1 cellular context compared by ENCODE assay signal in genomic region chr11:46930089-46930488, GRCh38.
TF ChIP-seq lines count a peak whose summit lies in the region.

No MANE protein-coding gene starts in this region.

TF ChIP-seq in GM23338, 12 proteins besides CTCF, POLR2A, EP300 and RAD21 (continued from another document):
- TF ChIP-seq, protein P1, sequence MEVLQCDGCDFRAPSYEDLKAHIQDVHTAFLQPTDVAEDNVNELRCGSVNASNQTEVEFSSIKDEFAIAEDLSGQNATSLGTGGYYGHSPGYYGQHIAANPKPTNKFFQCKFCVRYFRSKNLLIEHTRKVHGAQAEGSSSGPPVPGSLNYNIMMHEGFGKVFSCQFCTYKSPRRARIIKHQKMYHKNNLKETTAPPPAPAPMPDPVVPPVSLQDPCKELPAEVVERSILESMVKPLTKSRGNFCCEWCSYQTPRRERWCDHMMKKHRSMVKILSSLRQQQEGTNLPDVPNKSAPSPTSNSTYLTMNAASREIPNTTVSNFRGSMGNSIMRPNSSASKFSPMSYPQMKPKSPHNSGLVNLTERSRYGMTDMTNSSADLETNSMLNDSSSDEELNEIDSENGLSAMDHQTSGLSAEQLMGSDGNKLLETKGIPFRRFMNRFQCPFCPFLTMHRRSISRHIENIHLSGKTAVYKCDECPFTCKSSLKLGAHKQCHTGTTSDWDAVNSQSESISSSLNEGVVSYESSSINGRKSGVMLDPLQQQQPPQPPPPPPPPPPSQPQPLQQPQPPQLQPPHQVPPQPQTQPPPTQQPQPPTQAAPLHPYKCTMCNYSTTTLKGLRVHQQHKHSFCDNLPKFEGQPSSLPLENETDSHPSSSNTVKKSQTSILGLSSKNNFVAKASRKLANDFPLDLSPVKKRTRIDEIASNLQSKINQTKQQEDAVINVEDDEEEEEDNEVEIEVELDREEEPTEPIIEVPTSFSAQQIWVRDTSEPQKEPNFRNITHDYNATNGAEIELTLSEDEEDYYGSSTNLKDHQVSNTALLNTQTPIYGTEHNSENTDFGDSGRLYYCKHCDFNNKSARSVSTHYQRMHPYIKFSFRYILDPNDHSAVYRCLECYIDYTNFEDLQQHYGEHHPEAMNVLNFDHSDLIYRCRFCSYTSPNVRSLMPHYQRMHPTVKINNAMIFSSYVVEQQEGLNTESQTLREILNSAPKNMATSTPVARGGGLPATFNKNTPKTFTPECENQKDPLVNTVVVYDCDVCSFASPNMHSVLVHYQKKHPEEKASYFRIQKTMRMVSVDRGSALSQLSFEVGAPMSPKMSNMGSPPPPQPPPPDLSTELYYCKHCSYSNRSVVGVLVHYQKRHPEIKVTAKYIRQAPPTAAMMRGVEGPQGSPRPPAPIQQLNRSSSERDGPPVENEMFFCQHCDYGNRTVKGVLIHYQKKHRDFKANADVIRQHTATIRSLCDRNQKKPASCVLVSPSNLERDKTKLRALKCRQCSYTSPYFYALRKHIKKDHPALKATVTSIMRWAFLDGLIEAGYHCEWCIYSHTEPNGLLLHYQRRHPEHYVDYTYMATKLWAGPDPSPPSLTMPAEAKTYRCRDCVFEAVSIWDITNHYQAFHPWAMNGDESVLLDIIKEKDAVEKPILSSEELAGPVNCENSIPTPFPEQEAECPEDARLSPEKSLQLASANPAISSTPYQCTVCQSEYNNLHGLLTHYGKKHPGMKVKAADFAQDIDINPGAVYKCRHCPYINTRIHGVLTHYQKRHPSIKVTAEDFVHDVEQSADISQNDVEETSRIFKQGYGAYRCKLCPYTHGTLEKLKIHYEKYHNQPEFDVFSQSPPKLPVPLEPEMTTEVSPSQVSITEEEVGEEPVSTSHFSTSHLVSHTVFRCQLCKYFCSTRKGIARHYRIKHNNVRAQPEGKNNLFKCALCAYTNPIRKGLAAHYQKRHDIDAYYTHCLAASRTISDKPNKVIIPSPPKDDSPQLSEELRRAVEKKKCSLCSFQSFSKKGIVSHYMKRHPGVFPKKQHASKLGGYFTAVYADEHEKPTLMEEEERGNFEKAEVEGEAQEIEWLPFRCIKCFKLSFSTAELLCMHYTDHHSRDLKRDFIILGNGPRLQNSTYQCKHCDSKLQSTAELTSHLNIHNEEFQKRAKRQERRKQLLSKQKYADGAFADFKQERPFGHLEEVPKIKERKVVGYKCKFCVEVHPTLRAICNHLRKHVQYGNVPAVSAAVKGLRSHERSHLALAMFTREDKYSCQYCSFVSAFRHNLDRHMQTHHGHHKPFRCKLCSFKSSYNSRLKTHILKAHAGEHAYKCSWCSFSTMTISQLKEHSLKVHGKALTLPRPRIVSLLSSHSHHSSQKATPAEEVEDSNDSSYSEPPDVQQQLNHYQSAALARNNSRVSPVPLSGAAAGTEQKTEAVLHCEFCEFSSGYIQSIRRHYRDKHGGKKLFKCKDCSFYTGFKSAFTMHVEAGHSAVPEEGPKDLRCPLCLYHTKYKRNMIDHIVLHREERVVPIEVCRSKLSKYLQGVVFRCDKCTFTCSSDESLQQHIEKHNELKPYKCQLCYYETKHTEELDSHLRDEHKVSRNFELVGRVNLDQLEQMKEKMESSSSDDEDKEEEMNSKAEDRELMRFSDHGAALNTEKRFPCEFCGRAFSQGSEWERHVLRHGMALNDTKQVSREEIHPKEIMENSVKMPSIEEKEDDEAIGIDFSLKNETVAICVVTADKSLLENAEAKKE (CRISPR knock-in tag; IDR thresholded peaks at IDR 0.05), result no peak
- no peak for TF ChIP-seq EZH2phosphoT487 (IDR thresholded peaks at IDR 0.05; ENCODE audit: unreplicated experiment)
- TF ChIP-seq CREB1 (CRISPR knock-in tag; IDR thresholded peaks at IDR 0.05; ENCODE audit: low read depth), result no peak
- TF ChIP-seq EZH2 (IDR thresholded peaks at IDR 0.05; ENCODE audit: low read depth, unreplicated experiment), result no peak
- no peak for TF ChIP-seq STAT1 (IDR thresholded peaks at IDR 0.05; ENCODE audit: unreplicated experiment)
